Comparison of ENCODE assay signal across 8 cellular contexts in the genomic region with DNA sequence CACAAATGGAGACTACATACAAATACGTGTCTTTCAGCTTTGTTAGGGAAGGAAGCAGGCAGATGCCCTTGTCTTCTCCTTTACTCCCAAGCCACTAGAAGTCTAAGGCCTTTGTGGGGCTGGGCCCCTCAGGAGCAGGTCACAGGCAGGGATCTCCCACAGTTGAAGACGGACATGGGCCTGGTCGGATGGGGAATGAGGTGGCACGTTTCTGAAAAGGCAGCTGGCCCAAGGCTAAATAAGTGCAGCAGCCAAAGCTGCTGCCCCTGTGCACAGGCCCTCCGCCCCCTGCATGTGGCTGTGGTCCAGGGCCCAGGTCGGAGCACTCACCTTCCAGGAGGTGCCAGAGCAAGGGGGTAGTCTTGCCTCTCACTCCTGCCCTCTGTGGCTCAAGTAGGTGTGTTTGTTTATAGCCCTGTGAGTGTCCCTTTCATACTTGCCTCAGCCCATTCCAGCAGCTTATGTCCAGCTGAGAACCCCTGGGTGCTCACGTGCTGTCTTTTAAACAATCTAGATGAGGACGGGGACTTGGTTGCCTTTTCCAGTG. TPM values are rescaled to one million over a fixed set of nuclear protein-coding genes. Genes with fewer than 3 reads are reported as not detected.
A peak's percentile ranks its signal among the peaks of the same experiment; 100 is the strongest.
DNase-seq lines count a peak whose midpoint lies in the region; ATAC-seq and TF ChIP-seq lines count a peak whose summit lies in the region.

No MANE protein-coding gene starts in this region.

- H3K4me1 ChIP-seq in adipocyte (ENCODE audit: control insufficient read depth, insufficient read depth, low read length) (peaks cover 68% of the 10 kb centered on the region), left lung (peaks cover 40 to 88% of the 10 kb centered on the region in 2 donors)

- intact Hi-C loops in left lung (cut with DNase I) = no loop called here

- peaks cover 41% of the 10 kb centered on the region for H3K36me3 Mint-ChIP-seq in activated CD4-positive, alpha-beta T cell treated with anti-CD3 and anti-CD28 coated beads, Interleukin-2, amount 10 ng/mL, durations not matched to agents 7 days and 5 days (ENCODE audit: low read depth)

- ATAC-seq in left lung (no peak), GM21515 (IDR thresholded peaks at IDR 0.05; ENCODE audit: unreplicated experiment) (no peak), GM19035 (IDR thresholded peaks at IDR 0.05; ENCODE audit: unreplicated experiment) (no peak)

- H3K27ac ChIP-seq in left lung (peak overlapping the region; percentile 26 to 42), temporal lobe (ENCODE audit: low read depth, low read length) (peak overlapping the region; percentile 100)

- H3K4me3 ChIP-seq in adipocyte (ENCODE audit: low read length) = peak overlapping the region; percentile 87
- H3K4me3 ChIP-seq in left lung = peak overlapping the region; percentile 96 to 99

- H3K27me3 Mint-ChIP-seq in activated CD4-positive, alpha-beta T cell treated with anti-CD3 and anti-CD28 coated beads, Interleukin-2, amount 10 ng/mL, durations not matched to agents 7 days and 5 days = no peaks in the 10 kb centered on the region

- H3K27me3 ChIP-seq in adipocyte (replicated peaks; ENCODE audit: control insufficient read depth, insufficient read depth, low read length) = no peaks in the 10 kb centered on the region
- no peaks in the 10 kb centered on the region for H3K27me3 ChIP-seq in left lung

- peak overlapping the region; percentile 99 for H3K9ac ChIP-seq in adipocyte (ENCODE audit: low read length)

- H3K9me3 Mint-ChIP-seq in activated CD4-positive, alpha-beta T cell treated with anti-CD3 and anti-CD28 coated beads, Interleukin-2, amount 10 ng/mL, durations not matched to agents 7 days and 5 days = no peaks in the 10 kb centered on the region

- peak overlapping the region; percentile 95 for H3K4me3 Mint-ChIP-seq in activated CD4-positive, alpha-beta T cell treated with anti-CD3 and anti-CD28 coated beads, Interleukin-2, amount 10 ng/mL, durations not matched to agents 7 days and 5 days

- H3K27ac Mint-ChIP-seq in activated CD4-positive, alpha-beta T cell treated with anti-CD3 and anti-CD28 coated beads, Interleukin-2, amount 10 ng/mL, durations not matched to agents 7 days and 5 days = peak overlapping the region; percentile 27

- DNase-seq in activated CD4-positive, alpha-beta T cell treated with anti-CD3 and anti-CD28 coated beads, Interleukin-2, amount 10 ng/mL, durations not matched to agents 7 days and 5 days = no peak
- no peak for DNase-seq in activated CD4-positive, alpha-beta T cell treated with anti-CD3 and anti-CD28 coated beads, Interleukin-2, amount 50 U/mL, for 4 hours
- DNase-seq in adipocyte (ENCODE audit: low read depth) = no peak
- DNase-seq in left lung = peak in 1 of 2 donors; percentile 67
- no peak for DNase-seq in NCI-H69 (lab: John Stamatoyannopoulos, UW)

- no peak for TF ChIP-seq CTCF in left lung (IDR thresholded peaks at IDR 0.05)

- peaks cover 57% of the 10 kb centered on the region for H3K36me3 ChIP-seq in adipocyte (ENCODE audit: control insufficient read depth, insufficient read depth, low read length, severe bottlenecking)
- H3K36me3 ChIP-seq in left lung = peaks cover 8 to 56% of the 10 kb centered on the region in 2 donors

- POLR2A ChIA-PET in activated CD4-positive, alpha-beta T cell treated with anti-CD3 and anti-CD28 coated beads, Interleukin-2, amount 10 ng/mL, durations not matched to agents 7 days and 5 days (lab: Charles Lee) = no interaction called here

- peaks cover 52% of the 10 kb centered on the region for H3K4me1 Mint-ChIP-seq in activated CD4-positive, alpha-beta T cell treated with anti-CD3 and anti-CD28 coated beads, Interleukin-2, amount 10 ng/mL, durations not matched to agents 7 days and 5 days

- CTCF ChIA-PET in activated CD4-positive, alpha-beta T cell treated with anti-CD3 and anti-CD28 coated beads, Interleukin-2, amount 10 ng/mL, durations not matched to agents 7 days and 5 days (lab: Charles Lee) = interaction anchor here (1.3 kb wide), 1 partner anchor 21 kb away, joined by 4 read pairs; no protein-coding TSS in a partner anchor

- H3K9me3 ChIP-seq in adipocyte (ENCODE audit: control insufficient read depth, low read length) (no peaks in the 10 kb centered on the region), left lung (no peaks in the 10 kb centered on the region)

RNA-seq across cellular contexts. Expression of a gene that starts 1.8 kb away (rescaled TPM):
- 10 to 100 TPM; 79.6 to 93.0 TPM for total RNA-seq in activated CD4-positive, alpha-beta T cell treated with anti-CD3 and anti-CD28 coated beads, Interleukin-2, amount 10 ng/mL, durations not matched to agents 7 days and 5 days
- total RNA-seq in left lung (100 to 1,000 TPM; 505 to 637 TPM), temporal lobe (45.7 TPM)

RNA-seq across cellular contexts. Expression of a gene that starts 15.9 kb away (rescaled TPM):
- total RNA-seq in activated CD4-positive, alpha-beta T cell treated with anti-CD3 and anti-CD28 coated beads, Interleukin-2, amount 10 ng/mL, durations not matched to agents 7 days and 5 days = 10 to 100 TPM; 86.2 to 87.7 TPM
- 100 to 1,000 TPM; 142 to 191 TPM for total RNA-seq in left lung
- 70.3 TPM for total RNA-seq in temporal lobe

RNA-seq across cellular contexts. Expression of a gene that starts 28.7 kb away (rescaled TPM):
- 1 to 10 TPM; 1.4 to 2.5 TPM for total RNA-seq in activated CD4-positive, alpha-beta T cell treated with anti-CD3 and anti-CD28 coated beads, Interleukin-2, amount 10 ng/mL, durations not matched to agents 7 days and 5 days
- total RNA-seq in left lung = 10 to 100 TPM; 16.4 to 19.6 TPM
- 0.74 TPM for total RNA-seq in temporal lobe

RNA-seq across cellular contexts. Expression of a gene that starts 36.1 kb away (rescaled TPM):
- 10 to 100 TPM; 11.7 to 16.8 TPM for total RNA-seq in activated CD4-positive, alpha-beta T cell treated with anti-CD3 and anti-CD28 coated beads, Interleukin-2, amount 10 ng/mL, durations not matched to agents 7 days and 5 days
- 10 to 100 TPM; 16.9 to 18.2 TPM for total RNA-seq in left lung
- total RNA-seq in temporal lobe = 33.9 TPM

Comparison
In these comparisons a context has a peak if more than half of its experiments do, and no peak if none do; other contexts are left out.
1. RNA of a gene that starts 1.8 kb away (total RNA-seq): 505 to 637 TPM in left lung; 79.6 to 93.0 TPM in activated CD4-positive, alpha-beta T cell treated with anti-CD3 and anti-CD28 coated beads, Interleukin-2, amount 10 ng/mL, durations not matched to agents 7 days and 5 days and 45.7 TPM in temporal lobe (single experiment); every median in the first group is over 4 times any median in the second.